Comparison of ENCODE assay signal across 19 cellular contexts in genomic region chr3:168455814-168456213, GRCh38.
DNase-seq lines count a peak whose midpoint lies in the region; ATAC-seq, FAIRE-seq and TF ChIP-seq lines count a peak whose summit lies in the region.
"Had no signal": no experiment of that assay in that cellular context is flagged by ENCODE, and none has a peak within 500 bp of the region (broad histone marks: within the 10 kb centered on the region; RNA-seq: fewer than 3 reads in every experiment).

No MANE protein-coding gene starts in this region.

- H3K27ac Mint-ChIP-seq in GM23338: no peak overlapping the region
- H3K27ac Mint-ChIP-seq: CD4-positive, alpha-beta T cell had no signal

- H3K36me3 ChIP-seq in GM23338 (ENCODE audit: insufficient read depth) (no peaks in the 10 kb centered on the region), GM12878 (ENCODE audit: control insufficient read depth in 2 of 2, insufficient read depth in 2 of 2, low read length in 1 of 2) (no peaks in the 10 kb centered on the region), aorta (ENCODE audit: control insufficient read depth in 1 of 2, insufficient read depth in 2 of 2, low read length in 1 of 2) (no peaks in the 10 kb centered on the region), tibial nerve (no peaks in the 10 kb centered on the region)
- H3K36me3 ChIP-seq: BE2C had no signal

- TF ChIP-seq EP300 in GM12878 (IDR thresholded peaks at IDR 0.05; ENCODE audit: borderline replicate concordance in 1 of 2, control insufficient read depth in 1 of 2, low read depth in 2 of 2, low read length in 2 of 2): no peak
- no peak for TF ChIP-seq EP300 in tibial nerve (IDR thresholded peaks at IDR 0.05)

- H3K4me1 Mint-ChIP-seq in GM23338: peaks cover 10% of the 10 kb centered on the region

- in situ Hi-C loops in GM12878 (cut with MboI): no loop called here

- peaks cover under 1% of the 10 kb centered on the region; the same call in 1 of the 3 replicates for H3K36me3 Mint-ChIP-seq in GM23338 (ENCODE audit: low read depth)

- ATAC-seq in GM23338 (peak; percentile 58), GM12878 (peak; percentile 59; the same call in 2 of the 3 replicates), aorta (ENCODE audit: low FRiP score) (peak; percentile 15), HG03457 (IDR thresholded peaks at IDR 0.05; ENCODE audit: unreplicated experiment) (no peak)

- BruUV-seq in GM12878 (replicated peaks; lab: Mats Ljungman, UMichigan): no TSS peak

- no peaks in the 10 kb centered on the region for H3K9me3 Mint-ChIP-seq in GM23338

- no peak overlapping the region for H3K27ac ChIP-seq in GM23338 (ENCODE audit: low read depth)
- H3K27ac ChIP-seq in GM12878 (ENCODE audit: control insufficient read depth, insufficient read depth): no peak overlapping the region
- H3K27ac ChIP-seq in aorta (ENCODE audit: low read depth in 1 of 2, low read length in 2 of 2): no peak overlapping the region
- no peak overlapping the region for H3K27ac ChIP-seq in tibial nerve
- H3K27ac ChIP-seq: C4-2B, GM23248, HL-60 had no signal

- intact Hi-C loops in GM12878 (cut with micrococcal nuclease; ENCODE audit: unreplicated experiment): no loop called here
- intact Hi-C loops in aorta (cut with DNase I): no loop called here

- H3K27me3 Mint-ChIP-seq in GM23338 (ENCODE audit: insufficient read depth, low read depth, poor library complexity): no peaks in the 10 kb centered on the region
- H3K27me3 Mint-ChIP-seq: CD4-positive, alpha-beta T cell had no signal

- SMC1A ChIA-PET in GM12878 (lab: Charles Lee; ENCODE audit: uncharacterized antibody, unreplicated experiment): no interaction called here

- TF ChIP-seq POLR2A in NB4 (IDR thresholded peaks at IDR 0.05; ENCODE audit: extremely low read depth, insufficient read length) (no peak), GM12878 (IDR thresholded peaks at IDR 0.05; ENCODE audit: low read depth, low read length) (no peak), tibial nerve (IDR thresholded peaks at IDR 0.05) (no peak)

- RAD21 ChIA-PET in GM12878 (lab: Charles Lee; ENCODE audit: unreplicated experiment): no interaction called here

- 13% methylated on average over 5 of the region's 5 CpGs for WGBS in GM12878 (ENCODE audit: insufficient coverage, insufficient replicate concordance, low lambda C conversion rate, missing lambda C conversion rate)
- 52 to 54% methylated on average over 5 of the region's 5 CpGs for WGBS in aorta, 2 donors
- 66 to 76% methylated on average over 5 of the region's 5 CpGs for WGBS in tibial nerve, 2 donors

- no peaks in the 10 kb centered on the region for H3K4me1 ChIP-seq in GM23338 (ENCODE audit: insufficient read depth)
- no peaks in the 10 kb centered on the region for H3K4me1 ChIP-seq in GM12878 (ENCODE audit: control insufficient read depth, insufficient read depth, low read length)
- H3K4me1 ChIP-seq in aorta (ENCODE audit: control insufficient read depth in 1 of 2, insufficient read depth in 2 of 2, low read length in 2 of 2): no peaks in the 10 kb centered on the region
- H3K4me1 ChIP-seq in tibial nerve: peaks cover 0 to 4% (median 0%) of the 10 kb centered on the region in 4 donors
- H3K4me1 ChIP-seq: BE2C had no signal

- CTCF ChIA-PET in GM12878 (lab: Yijun Ruan, JAX): no interaction called here

- H3K9me3 ChIP-seq in GM12878 (replicated peaks; ENCODE audit: control insufficient read depth, insufficient read depth, low read length) (no peaks in the 10 kb centered on the region), aorta (ENCODE audit: control insufficient read depth, low read length) (no peaks in the 10 kb centered on the region), tibial nerve (no peaks in the 10 kb centered on the region)
- H3K9me3 ChIP-seq: BE2C had no signal

- H3K4me3 Mint-ChIP-seq in GM23338: no peak overlapping the region
- H3K4me3 Mint-ChIP-seq: CD4-positive, alpha-beta T cell had no signal

- H3K4me3 ChIP-seq in GM23338 (no peak overlapping the region), NB4 (ENCODE audit: low read depth, low read length) (no peak overlapping the region), GM12878 (no peak overlapping the region), aorta (ENCODE audit: low read length in 2 of 2) (no peak overlapping the region), tibial nerve (no peak overlapping the region)
- H3K4me3 ChIP-seq: GM23248 had no signal

- no peak for TF ChIP-seq RAD21 in GM12878 (IDR thresholded peaks at IDR 0.05; ENCODE audit: insufficient read depth, low read depth, low read length)

- POLR2A ChIA-PET in GM12878 (lab: Charles Lee): no interaction called here

- H3K9me2 ChIP-seq in GM23338 (ENCODE audit: insufficient read depth): no peaks in the 10 kb centered on the region

- no peak for DNase-seq in GM23338 (ENCODE audit: low spot score)
- DNase-seq in NB4 (ENCODE audit: low read depth): peak; percentile 4
- no peak for DNase-seq in GM12878 (ENCODE audit: low read depth, low spot score)
- no peak for DNase-seq in aorta
- DNase-seq in tibial nerve (ENCODE audit: low spot score in 2 of 2): no peak
- DNase-seq in DMS114 treated with DMSO at 0.1 percent for 48 hours (lab: John Stamatoyannopoulos, UW; ENCODE audit: unreplicated experiment): no peak
- DNase-seq: ACHN; BE2C; CD4-positive, alpha-beta T cell; DMS79 treated with DMSO at 0.1 percent for 48 hours; GM23248; HCEC 1CT had no signal

- H3K27me3 ChIP-seq in GM23338 (ENCODE audit: insufficient read depth) (no peaks in the 10 kb centered on the region), GM12878 (replicated peaks in 1 of 2; ENCODE audit: control insufficient read depth in 2 of 2, insufficient read depth in 2 of 2, low read length in 1 of 2) (no peaks in the 10 kb centered on the region), aorta (ENCODE audit: control insufficient read depth in 1 of 2, insufficient read depth in 2 of 2, low read length in 1 of 2) (no peaks in the 10 kb centered on the region), tibial nerve (no peaks in the 10 kb centered on the region)
- H3K27me3 ChIP-seq: BE2C had no signal

- H3K9ac ChIP-seq in GM12878 (ENCODE audit: control insufficient read depth, insufficient read depth, low read length): no peak overlapping the region
- H3K9ac ChIP-seq: GM23248 had no signal

- H2AFZ ChIP-seq in GM23338 (no peak overlapping the region), GM12878 (ENCODE audit: control insufficient read depth, low read depth, low read length) (no peak overlapping the region)
- H2AFZ ChIP-seq: GM23248 had no signal

- FAIRE-seq in GM12878 (lab: Jason Lieb, UNC): no peak
- FAIRE-seq: A204.1, GM12891, GM19239, H54 had no signal

- H3F3A ChIP-seq in GM23338 (replicated peaks; ENCODE audit: low read depth): no peaks in the 10 kb centered on the region

- H4K20me1 ChIP-seq in GM23338 (replicated peaks; ENCODE audit: insufficient read depth) (no peaks in the 10 kb centered on the region), GM12878 (ENCODE audit: control insufficient read depth, insufficient read depth) (no peaks in the 10 kb centered on the region)

- no peak for TF ChIP-seq CTCF in GM23338 (conservative IDR thresholded peaks at IDR 0.05; ENCODE audit: low read depth in 2 of 2)
- no peak for TF ChIP-seq CTCF in NB4 (IDR thresholded peaks at IDR 0.05; ENCODE audit: low read depth, low read length)
- no peak for TF ChIP-seq CTCF in GM12878 (IDR thresholded peaks at IDR 0.05 in 2 of 3, conservative IDR thresholded peaks at IDR 0.05 in 1 of 3; ENCODE audit: control insufficient read depth in 2 of 3, extremely low read depth in 1 of 3, insufficient read depth in 1 of 3, low read depth in 3 of 3, low read length in 3 of 3)
- TF ChIP-seq CTCF in tibial nerve (IDR thresholded peaks at IDR 0.05): no peak

- no peak overlapping the region for H3K4me2 ChIP-seq in GM23338
- H3K4me2 ChIP-seq in GM12878 (ENCODE audit: control insufficient read depth, insufficient read depth): no peak overlapping the region

- H3K79me2 ChIP-seq in GM23338 (replicated peaks; ENCODE audit: insufficient read depth) (no peaks in the 10 kb centered on the region), GM12878 (ENCODE audit: control insufficient read depth, insufficient read depth, low read length) (no peaks in the 10 kb centered on the region)

TF ChIP-seq in GM23338, 12 proteins besides CTCF, POLR2A, EP300 and RAD21 (continues in another document):
- TF ChIP-seq EZH2 (IDR thresholded peaks at IDR 0.05; ENCODE audit: low read depth, unreplicated experiment): no peak

TF ChIP-seq in GM12878, 131 proteins besides CTCF, POLR2A, EP300 and RAD21 (continues in another document):
- TF ChIP-seq CREM (IDR thresholded peaks at IDR 0.05; ENCODE audit: low read depth): no peak
- TF ChIP-seq POU2F2 (IDR thresholded peaks at IDR 0.05; ENCODE audit: borderline replicate concordance, low read depth, low read length): no peak
- TF ChIP-seq ZBTB11 (CRISPR knock-in tag; IDR thresholded peaks at IDR 0.05): no peak
- TF ChIP-seq TBL1XR1 (IDR thresholded peaks at IDR 0.05; ENCODE audit: low read depth, low read length): no peak
- TF ChIP-seq MXI1 (IDR thresholded peaks at IDR 0.05; ENCODE audit: low read depth, low read length): no peak
